8 cellular contexts compared by ENCODE assay signal in the genomic region with DNA sequence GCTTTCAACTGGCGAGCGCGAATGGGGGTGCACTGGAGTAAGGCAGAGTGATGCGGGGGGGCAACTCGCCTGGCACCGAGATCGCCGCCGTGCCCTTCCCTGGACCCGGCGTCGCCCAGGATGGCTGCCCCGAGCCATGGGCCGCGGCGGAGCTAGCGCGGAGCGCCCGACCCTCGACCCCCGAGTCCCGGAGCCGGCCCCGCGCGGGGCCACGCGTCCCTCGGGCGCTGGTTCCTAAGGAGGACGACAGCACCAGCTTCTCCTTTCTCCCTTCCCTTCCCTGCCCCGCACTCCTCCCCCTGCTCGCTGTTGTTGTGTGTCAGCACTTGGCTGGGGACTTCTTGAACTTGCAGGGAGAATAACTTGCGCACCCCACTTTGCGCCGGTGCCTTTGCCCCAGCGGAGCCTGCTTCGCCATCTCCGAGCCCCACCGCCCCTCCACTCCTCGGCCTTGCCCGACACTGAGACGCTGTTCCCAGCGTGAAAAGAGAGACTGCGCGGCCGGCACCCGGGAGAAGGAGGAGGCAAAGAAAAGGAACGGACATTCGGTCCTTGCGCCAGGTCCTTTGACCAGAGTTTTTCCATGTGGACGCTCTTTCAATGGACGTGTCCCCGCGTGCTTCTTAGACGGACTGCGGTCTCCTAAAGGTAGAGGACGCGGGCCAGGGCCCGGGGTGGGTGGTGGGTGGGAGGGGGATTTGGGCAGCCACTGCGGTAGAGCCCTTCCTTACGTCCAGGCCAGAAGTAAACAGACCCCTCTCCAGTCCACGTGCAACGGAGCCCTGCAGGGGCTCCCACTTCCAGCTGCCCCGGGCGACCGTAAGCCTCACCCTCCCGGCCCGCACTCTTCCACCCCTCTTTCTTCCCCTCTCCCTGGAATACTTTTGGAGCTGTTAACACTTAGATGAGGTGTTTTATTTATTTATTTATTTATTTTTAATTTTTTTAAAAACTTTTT. TPM values are rescaled to one million over a fixed set of nuclear protein-coding genes. Genes with fewer than 3 reads are reported as not detected.
DNase-seq lines count a peak whose midpoint lies in the region; ATAC-seq, FAIRE-seq and TF ChIP-seq lines count a peak whose summit lies in the region.

No MANE protein-coding gene starts in this region.

- H3K4me1 ChIP-seq in BLaER1, result peaks cover 42% of the 10 kb centered on the region
- peaks cover 17% of the 10 kb centered on the region for H3K4me1 ChIP-seq in keratinocyte (ENCODE audit: control insufficient read depth, extremely low read depth, insufficient read depth, low read length)
- H3K4me1 ChIP-seq in stomach, result peaks cover 10 to 52% (median 34%) of the 10 kb centered on the region in 4 donors

- peak overlapping the region; percentile 91 for H2AFZ ChIP-seq in keratinocyte (ENCODE audit: control insufficient read depth, low read length)

- peaks cover 19% of the 10 kb centered on the region for H3K79me2 ChIP-seq in keratinocyte (ENCODE audit: control insufficient read depth, insufficient read depth, low read length)

- H3K27ac ChIP-seq in BLaER1 (peak overlapping the region; percentile 67), brain microvascular endothelial cell (no peak overlapping the region), keratinocyte (ENCODE audit: control insufficient read depth, insufficient read depth, low read length) (peak overlapping the region; percentile 68), stomach (peak overlapping the region; percentile 83 to 90 (median 89))

- H3K4me2 ChIP-seq in BLaER1 (peak overlapping the region; percentile 85), keratinocyte (ENCODE audit: control insufficient read depth, extremely low read depth, insufficient read depth, low read depth, low read length) (peak overlapping the region; percentile 92)

- H4K20me1 ChIP-seq in BLaER1, result peaks cover 31% of the 10 kb centered on the region
- no peaks in the 10 kb centered on the region for H4K20me1 ChIP-seq in keratinocyte (ENCODE audit: control insufficient read depth, extremely low read depth, insufficient read depth, low read length)

- no peak for TF ChIP-seq POLR2A in stomach (IDR thresholded peaks at IDR 0.05)

- TF ChIP-seq CTCF in HFFc6 (IDR thresholded peaks at IDR 0.05) (no peak), brain microvascular endothelial cell (IDR thresholded peaks at IDR 0.05; ENCODE audit: low read depth, low read length, missing control alignments) (no peak), keratinocyte (optimal IDR thresholded peaks at IDR 0.05 in 1 of 3, IDR thresholded peaks at IDR 0.05 in 1 of 3, conservative IDR thresholded peaks at IDR 0.05 in 1 of 3; ENCODE audit: extremely low read depth in 1 of 3, insufficient read depth in 2 of 3, low read length in 3 of 3) (no peak), stomach (IDR thresholded peaks at IDR 0.05) (no peak)

- peak overlapping the region; percentile 80 for H3K4me3 ChIP-seq in BLaER1
- H3K4me3 ChIP-seq in brain microvascular endothelial cell (ENCODE audit: low read depth, low read length), result peak overlapping the region; percentile 72
- peak overlapping the region; percentile 73 to 91 (median 83) for H3K4me3 ChIP-seq in keratinocyte (ENCODE audit: control insufficient read depth in 2 of 3, extremely low read depth in 1 of 3, insufficient read depth in 2 of 3, low read depth in 1 of 3, low read length in 3 of 3)
- H3K4me3 ChIP-seq in stomach, result peak overlapping the region; percentile 70 to 88 (median 81)

- H3K36me3 ChIP-seq in BLaER1 (peaks cover 7% of the 10 kb centered on the region; the same call in 1 of the 2 replicates), brain microvascular endothelial cell (replicated peaks) (no peaks in the 10 kb centered on the region), keratinocyte (ENCODE audit: control insufficient read depth in 2 of 2, extremely low read depth in 1 of 2, insufficient read depth in 2 of 2, low read length in 2 of 2) (no peaks in the 10 kb centered on the region), stomach (peaks cover 0 to 3% (median 0%) of the 10 kb centered on the region in 4 donors)

- H3K27me3 ChIP-seq in BLaER1 (peaks cover 37% of the 10 kb centered on the region), brain microvascular endothelial cell (replicated peaks) (no peaks in the 10 kb centered on the region), keratinocyte (ENCODE audit: control insufficient read depth, extremely low read depth, insufficient read depth, low read length) (no peaks in the 10 kb centered on the region), stomach (peaks cover 0 to 27% (median 0%) of the 10 kb centered on the region in 3 donors)

- dilution Hi-C loops in keratinocyte (cut with MboI; ENCODE audit: extremely low pct_ligation_motif_present, low sequenced_read_pairs), result no loop called here

- peaks cover 13% of the 10 kb centered on the region for H3K27me3 Mint-ChIP-seq in HFFc6 (ENCODE audit: insufficient read depth)

- no peaks in the 10 kb centered on the region for H3K9me3 ChIP-seq in BLaER1
- no peaks in the 10 kb centered on the region for H3K9me3 ChIP-seq in keratinocyte (ENCODE audit: control insufficient read depth, low read depth, low read length)
- H3K9me3 ChIP-seq in stomach, result no peaks in the 10 kb centered on the region

- no peak for ATAC-seq in HG02973 (IDR thresholded peaks at IDR 0.05; ENCODE audit: unreplicated experiment)

- peak overlapping the region; percentile 51; the same call in 1 of the 2 replicates for H3K4me3 Mint-ChIP-seq in HFFc6

- intact Hi-C loops in stomach (cut with DNase I; ENCODE audit: low total_unique reads), result no loop called here

- H3K4me1 Mint-ChIP-seq in HFFc6 (ENCODE audit: low read depth), result no peaks in the 10 kb centered on the region

- no peak for TF ChIP-seq EP300 in stomach (IDR thresholded peaks at IDR 0.05)

- H3K9me1 ChIP-seq in keratinocyte (ENCODE audit: control insufficient read depth, extremely low read depth, insufficient read depth, low read length), result no peaks in the 10 kb centered on the region

- peak overlapping the region; percentile 77 for H3K9ac ChIP-seq in BLaER1
- H3K9ac ChIP-seq in keratinocyte (ENCODE audit: control insufficient read depth, extremely low read depth, insufficient read depth, low read length), result peak overlapping the region; percentile 82

- FAIRE-seq in keratinocyte (lab: Jason Lieb, UNC), result no peak

- in situ Hi-C loops in brain microvascular endothelial cell (cut with HindIII; ENCODE audit: low pct_ligation_motif_present, low sequenced_read_pairs), result no loop called here

- H3K36me3 Mint-ChIP-seq in HFFc6 (ENCODE audit: low read depth), result no peaks in the 10 kb centered on the region

- DNase-seq in HFFc6 (no peak), brain microvascular endothelial cell (peak; percentile 16), keratinocyte (ENCODE audit: low read depth, low spot score) (no peak), stomach (peak; percentile 32), inferior parietal cortex (ENCODE audit: extremely low spot score) (no peak), NCI-H1436 treated with DMSO at 0.1 percent for 48 hours (lab: John Stamatoyannopoulos, UW) (no peak)

- H3K9me3 Mint-ChIP-seq in HFFc6, result no peaks in the 10 kb centered on the region

- 1 to 3% (median 1%) methylated on average over 30 to 70 of the region's 70 CpGs for WGBS in stomach, 5 donors

- H3K27ac Mint-ChIP-seq in HFFc6, result no peak overlapping the region

RNA-seq across cellular contexts. Expression of gene BMP2, which starts 1.0 kb away (rescaled TPM):
- under 1 TPM in 3 of 6 experiments, not detected in 3; 0.05 to 0.07 (median 0.05) TPM for total RNA-seq in HFFc6 (2021; fragmentation: NEBNext Ultra II Directional; extraction: Animal tissue kit (Norgen Biotek cat#: 25700))
- polyA plus RNA-seq in keratinocyte (3.4 to 5.0 TPM (median 3.6 TPM) in 3 replicates), stomach (10 to 100 TPM in 1 of 3 donors, 1 to 10 TPM in 2; 4.2 to 10.4 (median 8.0) TPM)
- 3.2 TPM for polyA plus RNA-seq in keratinocyte (2011; ENCODE audit: low read depth)
- 2.8 and 3.6 TPM in 2 replicates for polyA plus RNA-seq in keratinocyte (2011; cell fraction: cytosol; rRNA removed)
- 6.9 and 7.1 TPM in 2 replicates for polyA plus RNA-seq in keratinocyte (2011; cell fraction: nucleus; rRNA removed)
- polyA plus RNA-seq in keratinocyte (2012; ENCODE audit: low replicate concordance), result 5.1 and 10.6 TPM in 2 replicates
- polyA minus RNA-seq in keratinocyte, result 2.7 to 3.9 TPM (median 3.7 TPM) in 3 replicates
- polyA minus RNA-seq in keratinocyte (2011; cell fraction: cytosol; rRNA and poly(A)+ RNA removed), result 6.3 TPM
- 7.6 and 10.5 TPM in 2 replicates for polyA minus RNA-seq in keratinocyte (2011; cell fraction: nucleus; rRNA and poly(A)+ RNA removed)
- total RNA-seq in stomach, result 10 to 100 TPM in 4 of 5 donors, 1 to 10 TPM in 1; 1.2 to 57.9 (median 32.9) TPM

Comparison
In these comparisons a context has a peak if more than half of its experiments do, and no peak if none do; other contexts are left out.
1. DNase-seq: peak in brain microvascular endothelial cell (single experiment) and stomach (single experiment); none in HFFc6 (single experiment), keratinocyte (single experiment), inferior parietal cortex (single experiment) and NCI-H1436 treated with DMSO at 0.1 percent for 48 hours (single experiment).
2. Peak in every context shown above with its lines, with median percentiles within 50 percentile points of each other: H3K4me3 ChIP-seq.